ENCODE assay signal across 16 cellular contexts in genomic region chr1:225517221-225517620, GRCh38.
A peak's percentile ranks its signal among the peaks of the same experiment; 100 is the strongest.
DNase-seq lines count a peak whose midpoint lies in the region; ATAC-seq, FAIRE-seq and TF ChIP-seq lines count a peak whose summit lies in the region.
"Had no signal": no experiment of that assay in that cellular context is flagged by ENCODE, and none has a peak within 500 bp of the region (broad histone marks: within the 10 kb centered on the region; RNA-seq: fewer than 3 reads in every experiment).

No MANE protein-coding gene starts in this region.

- H3K36me3 Mint-ChIP-seq in osteocyte (ENCODE audit: unreplicated experiment), result peaks cover 22% of the 10 kb centered on the region
- H3K36me3 Mint-ChIP-seq in activated CD4-positive, alpha-beta memory T cell treated with anti-CD3 and anti-CD28 coated beads for 36 hours, result no peaks in the 10 kb centered on the region
- H3K36me3 Mint-ChIP-seq in effector memory CD8-positive, alpha-beta T cell (ENCODE audit: insufficient read depth), result no peaks in the 10 kb centered on the region

- H3K4me1 Mint-ChIP-seq in osteocyte (ENCODE audit: unreplicated experiment), result peaks cover 31% of the 10 kb centered on the region
- H3K4me1 Mint-ChIP-seq in activated CD4-positive, alpha-beta memory T cell treated with anti-CD3 and anti-CD28 coated beads for 36 hours (ENCODE audit: low read depth), result no peaks in the 10 kb centered on the region
- no peaks in the 10 kb centered on the region for H3K4me1 Mint-ChIP-seq in effector memory CD8-positive, alpha-beta T cell (ENCODE audit: low read depth in 2 of 2)

- H3K9me3 Mint-ChIP-seq in osteocyte (ENCODE audit: unreplicated experiment), result no peaks in the 10 kb centered on the region
- H3K9me3 Mint-ChIP-seq in activated CD4-positive, alpha-beta memory T cell treated with anti-CD3 and anti-CD28 coated beads for 36 hours, result no peaks in the 10 kb centered on the region
- H3K9me3 Mint-ChIP-seq in effector memory CD8-positive, alpha-beta T cell, result no peaks in the 10 kb centered on the region
- H3K9me3 Mint-ChIP-seq: CD4-positive, alpha-beta T cell had no signal

- H3K4me3 ChIP-seq in A549 (no peak overlapping the region), HUES6 (ENCODE audit: low read depth, low read length) (no peak overlapping the region), kidney (ENCODE audit: low read length in 2 of 2) (no peak overlapping the region)
- H3K4me3 ChIP-seq: GM23248 had no signal

- no peak for FAIRE-seq in A549 (lab: Jason Lieb, UNC)
- FAIRE-seq in kidney (lab: Jason Lieb, UNC), result no peak

- H3K27me3 ChIP-seq in HUES6 (ENCODE audit: control insufficient read depth, insufficient read depth, low read length), result no peaks in the 10 kb centered on the region

- H3K9me3 ChIP-seq in A549, result no peaks in the 10 kb centered on the region
- H3K9me3 ChIP-seq in HUES6 (ENCODE audit: control insufficient read depth, insufficient read depth, low read depth, low read length), result no peaks in the 10 kb centered on the region
- H3K9me3 ChIP-seq in kidney (ENCODE audit: control insufficient read depth in 1 of 2, low read length in 2 of 2), result no peaks in the 10 kb centered on the region
- H3K9me3 ChIP-seq: Caco-2 had no signal

- TF ChIP-seq RAD21 in A549 (conservative IDR thresholded peaks at IDR 0.05 in 1 of 2, IDR thresholded peaks at IDR 0.05 in 1 of 2), result no peak

- H3K27ac ChIP-seq in A549 (no peak overlapping the region), HUES6 (ENCODE audit: low read depth, low read length) (no peak overlapping the region), cingulate gyrus (ENCODE audit: low read depth, low read length) (peak overlapping the region; percentile 30), kidney (ENCODE audit: low read depth in 2 of 2, low read length in 2 of 2) (no peak overlapping the region)
- H3K27ac ChIP-seq: GM23248 had no signal

- no peak for DNase-seq in A549 (ENCODE audit: low read depth in 1 of 2, low spot score in 1 of 2)
- no peak for DNase-seq in osteocyte (ENCODE audit: extremely low spot score, unreplicated experiment)
- DNase-seq in activated T-cell treated with anti-CD3 and anti-CD28 coated beads, Interleukin-2, amount 50 U/mL, for 1 hour, result no peak
- no peak for DNase-seq in activated CD4-positive, alpha-beta memory T cell treated with anti-CD3 and anti-CD28 coated beads for 36 hours
- DNase-seq in effector memory CD8-positive, alpha-beta T cell, result no peak
- no peak for DNase-seq in kidney
- DNase-seq: Caco-2; CD4-positive, alpha-beta T cell; GDM1; KG1; NCI-H1694 treated with DMSO at 0.1 percent for 48 hours; NCI-H524; SHP77 treated with DMSO at 0.1 percent for 48 hours had no signal

- WGBS in A549 (ENCODE audit: missing lambda C conversion rate), result 96% methylated on average over 6 of the region's 6 CpGs

- CTCF ChIA-PET in A549 (lab: Yijun Ruan, JAX), result interaction anchor here (1.0 to 1.9 kb wide), 9 partner anchors 10 to 605 kb away, joined by 3 to 10 read pairs (median 4); partner anchors contain the start of gene SRP9
- CTCF ChIA-PET in activated CD4-positive, alpha-beta memory T cell treated with anti-CD3 and anti-CD28 coated beads for 36 hours (lab: Charles Lee), result no interaction called here

- peak; percentile 11 to 27; a peak in 3 of 6 replicates for ATAC-seq in A549
- ATAC-seq in effector memory CD8-positive, alpha-beta T cell (replicated peaks), result no peak

- TF ChIP-seq CTCF in A549 (IDR thresholded peaks at IDR 0.05) (no peak), osteocyte (IDR thresholded peaks at IDR 0.05) (no peak), kidney (IDR thresholded peaks at IDR 0.05; ENCODE audit: borderline replicate concordance, extremely low read depth, insufficient read depth) (no peak)

- no peaks in the 10 kb centered on the region for H3K27me3 Mint-ChIP-seq in osteocyte (ENCODE audit: unreplicated experiment)
- H3K27me3 Mint-ChIP-seq in activated CD4-positive, alpha-beta memory T cell treated with anti-CD3 and anti-CD28 coated beads for 36 hours, result peaks cover 3% of the 10 kb centered on the region
- peaks cover 22 to 38% of the 10 kb centered on the region in 2 donors for H3K27me3 Mint-ChIP-seq in effector memory CD8-positive, alpha-beta T cell

- no peak for TF ChIP-seq POLR2A in A549 (IDR thresholded peaks at IDR 0.05; ENCODE audit: low read length)

- H3K27ac Mint-ChIP-seq in osteocyte (ENCODE audit: unreplicated experiment), result peak overlapping the region; percentile 42
- H3K27ac Mint-ChIP-seq in activated CD4-positive, alpha-beta memory T cell treated with anti-CD3 and anti-CD28 coated beads for 36 hours, result no peak overlapping the region
- no peak overlapping the region for H3K27ac Mint-ChIP-seq in effector memory CD8-positive, alpha-beta T cell
- H3K27ac Mint-ChIP-seq: CD4-positive, alpha-beta T cell had no signal

- intact Hi-C loops in activated CD4-positive, alpha-beta memory T cell treated with anti-CD3 and anti-CD28 coated beads for 36 hours (cut with micrococcal nuclease), result no loop called here
- intact Hi-C loops in kidney (cut with DNase I), result no loop called here

- H3K36me3 ChIP-seq in HUES6 (ENCODE audit: control insufficient read depth, insufficient read depth, low read length) (peaks cover 34% of the 10 kb centered on the region), kidney (ENCODE audit: control insufficient read depth in 1 of 2, insufficient read depth in 2 of 2, low read length in 2 of 2) (peaks cover 0 to 2% of the 10 kb centered on the region in 2 donors)

- TF ChIP-seq EP300 in A549 (IDR thresholded peaks at IDR 0.05), result no peak

- H3K9ac ChIP-seq in HUES6 (ENCODE audit: low read length), result peak overlapping the region; percentile 36
- no peak overlapping the region for H3K9ac ChIP-seq in kidney (ENCODE audit: low read length in 2 of 2)
- H3K9ac ChIP-seq: GM23248 had no signal

- peaks cover 55% of the 10 kb centered on the region for H3K4me1 ChIP-seq in A549
- H3K4me1 ChIP-seq in HUES6 (ENCODE audit: control insufficient read depth, insufficient read depth, low read length), result peaks cover 26% of the 10 kb centered on the region
- no peaks in the 10 kb centered on the region for H3K4me1 ChIP-seq in kidney (ENCODE audit: control insufficient read depth in 1 of 2, insufficient read depth in 1 of 2, low read depth in 1 of 2, low read length in 2 of 2)
- H3K4me1 ChIP-seq: Caco-2 had no signal

- no peak overlapping the region for H3K4me3 Mint-ChIP-seq in osteocyte (ENCODE audit: unreplicated experiment)
- H3K4me3 Mint-ChIP-seq in activated CD4-positive, alpha-beta memory T cell treated with anti-CD3 and anti-CD28 coated beads for 36 hours, result no peak overlapping the region
- H3K4me3 Mint-ChIP-seq in effector memory CD8-positive, alpha-beta T cell, result no peak overlapping the region
- H3K4me3 Mint-ChIP-seq: CD4-positive, alpha-beta T cell had no signal

- POLR2A ChIA-PET in A549 (lab: Yijun Ruan, JAX), result interaction anchor here (1.4 kb wide), 1 partner anchor 260 kb away, joined by 4 read pairs; the partner anchor contains the start of gene SRP9
- POLR2A ChIA-PET in activated CD4-positive, alpha-beta memory T cell treated with anti-CD3 and anti-CD28 coated beads for 36 hours (lab: Charles Lee), result no interaction called here

- no peak overlapping the region for H3K4me2 ChIP-seq in A549

TF ChIP-seq in A549, 52 proteins besides CTCF, POLR2A, EP300 and RAD21:
- no peak for TF ChIP-seq FOXS1 (CRISPR knock-in tag; IDR thresholded peaks at IDR 0.05)
- TF ChIP-seq E2F6 (IDR thresholded peaks at IDR 0.05; ENCODE audit: borderline replicate concordance, low read depth), result no peak
- no peak for TF ChIP-seq ZNF302 (CRISPR knock-in tag; IDR thresholded peaks at IDR 0.05)
- TF ChIP-seq FOSB (CRISPR knock-in tag; IDR thresholded peaks at IDR 0.05), result no peak
- TF ChIP-seq CHD4 (IDR thresholded peaks at IDR 0.05; ENCODE audit: borderline replicate concordance), result no peak
- TF ChIP-seq JUN (IDR thresholded peaks at IDR 0.05), result no peak
- TF ChIP-seq RFX5 (IDR thresholded peaks at IDR 0.05), result no peak
- TF ChIP-seq CBX8 (IDR thresholded peaks at IDR 0.05), result no peak
